ENCODE assay signal across 1 cellular context in genomic region chr11:130315354-130315970, GRCh38.
TF ChIP-seq lines count a peak whose summit lies in the region.

No MANE protein-coding gene starts in this region.

TF ChIP-seq in H1, 55 proteins besides CTCF, POLR2A, EP300 and RAD21:
- TF ChIP-seq POLR2AphosphoS5 (IDR thresholded peaks at IDR 0.05; ENCODE audit: low read depth, low read length) (no peak), KDM4A (IDR thresholded peaks at IDR 0.05; ENCODE audit: low read depth, low read length, severe bottlenecking) (peak; percentile 8), ATF3 (IDR thresholded peaks at IDR 0.05; ENCODE audit: insufficient read depth, low read depth, low read length) (no peak), ASH2L (IDR thresholded peaks at IDR 0.05; ENCODE audit: low read length) (peak; percentile 28), TAF1 (IDR thresholded peaks at IDR 0.05; ENCODE audit: low read depth, low read length) (peak; percentile 13; the same call in 1 of the 2 replicates)
